ENCODE assay signal across 13 cellular contexts in the genomic region with DNA sequence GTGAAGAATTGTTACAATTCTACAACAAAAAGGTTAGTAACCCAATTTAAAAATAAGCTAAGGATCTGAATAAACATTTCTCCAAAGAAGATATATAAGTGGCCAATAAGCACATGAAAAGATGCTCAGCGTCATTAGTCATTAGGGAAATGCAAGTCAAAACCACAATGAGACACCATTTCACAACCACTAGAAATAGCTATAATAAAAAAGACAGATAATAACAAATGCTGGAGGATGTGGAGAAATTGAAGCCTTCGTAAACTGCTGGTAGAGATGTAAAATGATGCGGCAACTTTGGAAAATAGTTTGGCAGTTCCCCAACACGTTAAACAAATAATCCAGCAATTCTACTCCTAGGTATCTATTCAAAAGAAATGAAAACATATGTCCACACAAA.
"Had no signal": no experiment of that assay in that cellular context is flagged by ENCODE, and none has a peak within 500 bp of the region (broad histone marks: within the 10 kb centered on the region; RNA-seq: fewer than 3 reads in every experiment).

No MANE protein-coding gene starts in this region.

- ATAC-seq: activated CD8-positive, alpha-beta memory T cell treated with anti-CD3 and anti-CD28 coated beads, Interleukin-2, amount 10 ng/mL, durations not matched to agents 7 days and 5 days; pancreas; stimulated activated naive CD8-positive, alpha-beta T cell treated with anti-CD3 and anti-CD28 coated beads, Interleukin-15, Interleukin-2, amounts not matched to agents 100 U/mL and 50 U/mL, for 24 hours had no signal

- DNase-seq: activated CD4-positive, alpha-beta T cell treated with anti-CD3 and anti-CD28 coated beads, Interleukin-2, amount 50 U/mL, for 48 hours; activated CD4-positive, CD25-positive, alpha-beta regulatory T cell treated with anti-CD3 and anti-CD28 coated beads, Interleukin-2, amount 50 U/mL, for 72 hours; activated CD8-positive, alpha-beta memory T cell treated with anti-CD3 and anti-CD28 coated beads, Interleukin-2, amount 10 ng/mL, durations not matched to agents 7 days and 5 days; activated effector memory CD4-positive, alpha-beta T cell treated with Interleukin-2 at 50 U/mL for 16 hours; activated T-cell treated with anti-CD3 and anti-CD28 coated beads, Interleukin-2, amount 50 U/mL, for 24 hours; cerebellar nuclear complex; dermis blood vessel endothelial cell; endodermal cell; pancreas; stimulated activated CD4-positive, alpha-beta T cell treated with anti-CD3 and anti-CD28 coated beads, Interleukin-4, amount 100 ng/mL, for 1 hour; stimulated activated CD8-positive, alpha-beta memory T cell treated with anti-CD3 and anti-CD28 coated beads, Interleukin-4, amount 100 ng/mL, for 48 hours; stimulated activated naive CD8-positive, alpha-beta T cell treated with anti-CD3 and anti-CD28 coated beads, Interleukin-15, Interleukin-2, amounts not matched to agents 100 U/mL and 50 U/mL, for 24 hours; upper lobe of left lung had no signal
